33 cellular contexts compared by ENCODE assay signal in genomic region chr5:54924487-54924886, GRCh38.
"Had no signal": no experiment of that assay in that cellular context is flagged by ENCODE, and none has a peak within 500 bp of the region (broad histone marks: within the 10 kb centered on the region; RNA-seq: fewer than 3 reads in every experiment).

No MANE protein-coding gene starts in this region.

- H3K36me3 ChIP-seq: adrenal gland, ascending aorta, brain microvascular endothelial cell, breast epithelium, cardiac muscle cell had no signal

- H3K27me3 ChIP-seq: adrenal gland, ascending aorta, body of pancreas, brain microvascular endothelial cell, breast epithelium, cardiac muscle cell had no signal

- H3K9me3 ChIP-seq: adrenal gland, body of pancreas had no signal

- H3K4me1 ChIP-seq: adrenal gland, ascending aorta, body of pancreas, breast epithelium had no signal

- H3K4me3 ChIP-seq: adrenal gland, ascending aorta, body of pancreas, breast epithelium, cardiac muscle cell had no signal

- DNase-seq: activated effector memory CD4-positive, alpha-beta T cell treated with anti-CD3 and anti-CD28 coated beads, Interleukin-2, amount 50 U/mL, for 16 hours; activated effector memory CD4-positive, alpha-beta T cell treated with Interleukin-2 at 50 U/mL for 16 hours; activated gamma-delta T cell; activated gamma-delta T cell treated with Interleukin-2 at 50 U/mL for 16 hours; activated naive CD4-positive, alpha-beta T cell; activated naive CD4-positive, alpha-beta T cell treated with anti-CD3 and anti-CD28 coated beads for 36 hours; activated naive CD4-positive, alpha-beta T cell treated with anti-CD3 and anti-CD28 coated beads, Interleukin-2, amount 10 ng/mL, durations not matched to agents 7 days and 5 days; activated naive CD4-positive, alpha-beta T cell treated with anti-CD3 and anti-CD28 coated beads, Interleukin-2, amount 50 U/mL, for 16 hours; activated naive CD4-positive, alpha-beta T cell treated with Interleukin-2 at 50 U/mL for 16 hours; activated naive CD8-positive, alpha-beta T cell treated with anti-CD3 and anti-CD28 coated beads for 36 hours; activated naive CD8-positive, alpha-beta T cell treated with anti-CD3 and anti-CD28 coated beads, Interleukin-2, amount 10 ng/mL, durations not matched to agents 7 days and 5 days; activated naive CD8-positive, alpha-beta T cell treated with anti-CD3 and anti-CD28 coated beads, Interleukin-2, amount 50 U/mL, for 24 hours; activated T-cell treated with anti-CD3 and anti-CD28 coated beads, Interleukin-2, amount 50 U/mL, for 24 hours; activated T-cell treated with anti-CD3 and anti-CD28 coated beads, Interleukin-2, amount 50 U/mL, for 4 hours; activated T-cell treated with anti-CD3 and anti-CD28 coated beads, Interleukin-2, amount 50 U/mL, for 48 hours; activated T-cell treated with anti-CD3 and anti-CD28 coated beads, Interleukin-2, amount 50 U/mL, for 72 hours; adrenal gland; amniotic stem cell; amygdala; anterior cingulate cortex; aorta; body of pancreas; brain microvascular endothelial cell; caudate nucleus; central memory CD4-positive, alpha-beta T cell; cerebellar nuclear complex had no signal

- H3K27ac ChIP-seq: adrenal gland, ascending aorta, body of pancreas, brain microvascular endothelial cell, breast epithelium, cardiac muscle cell had no signal

- FAIRE-seq: astrocyte, bronchial epithelial cell had no signal

- ATAC-seq: activated naive CD4-positive, alpha-beta T cell treated with anti-CD3 and anti-CD28 coated beads, Interleukin-2, amount 50 U/mL, for 72 hours; activated naive CD8-positive, alpha-beta T cell treated with anti-CD3 and anti-CD28 coated beads, Interleukin-2, amount 50 U/mL, for 24 hours; activated T-cell treated with anti-CD3 and anti-CD28 coated beads, Interleukin-2, amount 50 U/mL, for 4 hours; activated T-cell treated with anti-CD3 and anti-CD28 coated beads, Interleukin-2, amount 50 U/mL, for 72 hours; activated T-helper 17 cell treated with anti-CD3 and anti-CD28 coated beads, Interleukin-2, amount 50 U/mL, for 72 hours; body of pancreas had no signal
